23 cellular contexts compared by ENCODE assay signal in the genomic region with DNA sequence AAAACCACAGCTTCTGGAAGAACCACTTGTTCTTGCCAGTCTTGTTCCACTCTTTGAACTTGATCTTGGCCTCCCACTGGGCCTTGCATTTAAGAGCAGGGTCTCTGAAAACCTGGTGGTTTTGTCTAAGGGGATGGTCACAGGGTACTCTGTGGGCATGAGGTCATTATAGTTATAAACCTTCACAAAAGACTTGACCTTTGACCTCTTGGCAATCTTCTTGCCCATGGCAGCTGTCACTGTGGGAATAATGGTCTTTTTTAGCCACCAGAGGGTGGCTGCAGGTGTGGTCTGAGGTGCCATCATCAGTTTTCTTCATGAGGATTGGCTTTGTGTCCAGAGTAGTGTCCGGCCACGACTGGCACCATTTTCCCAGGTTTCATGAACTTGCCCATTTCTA.
"Had no signal": no experiment of that assay in that cellular context is flagged by ENCODE, and none has a peak within 500 bp of the region (broad histone marks: within the 10 kb centered on the region; RNA-seq: fewer than 3 reads in every experiment).

No MANE protein-coding gene starts in this region.

- H3K4me1 ChIP-seq: parathyroid adenoma, sigmoid colon, suprapubic skin had no signal

- H3K27ac Mint-ChIP-seq: activated T-helper 17 cell treated with anti-CD3 and anti-CD28 coated beads, Interleukin-2, amount 50 U/mL, for 72 hours; mesothelial cell of epicardium; nephron had no signal

- H3K9me3 ChIP-seq: sigmoid colon, suprapubic skin, transverse colon had no signal

- H3K4me3 ChIP-seq: dorsolateral prefrontal cortex, lung, sigmoid colon, suprapubic skin, transverse colon had no signal

- H3K4me1 Mint-ChIP-seq: mesothelial cell of epicardium, nephron had no signal

- H3K4me3 Mint-ChIP-seq: activated naive CD8-positive, alpha-beta T cell treated with anti-CD3 and anti-CD28 coated beads, Interleukin-2, amount 50 U/mL, for 24 hours; activated T-helper 17 cell treated with anti-CD3 and anti-CD28 coated beads, Interleukin-2, amount 50 U/mL, for 72 hours; mesothelial cell of epicardium; nephron had no signal

- H3K27me3 ChIP-seq: brain microvascular endothelial cell, dorsolateral prefrontal cortex, sigmoid colon, suprapubic skin, transverse colon had no signal

- DNase-seq: activated naive CD4-positive, alpha-beta T cell treated with Interleukin-2 at 50 U/mL for 16 hours; activated naive CD8-positive, alpha-beta T cell treated with anti-CD3 and anti-CD28 coated beads, Interleukin-2, amount 50 U/mL, for 24 hours; activated T-cell treated with anti-CD3 and anti-CD28 coated beads for 4 hours; anterior cingulate cortex; brain microvascular endothelial cell; central memory CD4-positive, alpha-beta T cell; dorsolateral prefrontal cortex; foreskin melanocyte; hypothalamus; islet precursor cell; sigmoid colon; stimulated activated CD4-positive, alpha-beta T cell treated with anti-CD3 and anti-CD28 coated beads, Interleukin-12 subunit alpha, Interleukin-12 subunit beta, amount 100 ng/mL, for 4 hours; stimulated activated CD4-positive, alpha-beta T cell treated with anti-CD3 and anti-CD28 coated beads, Interleukin-1b, Interleukin-23, amount 100 ng/mL, for 48 hours; stimulated activated CD8-positive, alpha-beta memory T cell treated with anti-CD3 and anti-CD28 coated beads, Interleukin-4, amount 100 ng/mL, for 48 hours; stimulated activated naive CD4-positive, alpha-beta T cell treated with Interleukin-2 at 50 U/mL for 16 hours; SW 1271; transverse colon had no signal

- H3K27me3 Mint-ChIP-seq: activated naive CD8-positive, alpha-beta T cell treated with anti-CD3 and anti-CD28 coated beads, Interleukin-2, amount 50 U/mL, for 24 hours; activated T-helper 17 cell treated with anti-CD3 and anti-CD28 coated beads, Interleukin-2, amount 50 U/mL, for 72 hours had no signal

- H3K9me3 Mint-ChIP-seq: activated naive CD8-positive, alpha-beta T cell treated with anti-CD3 and anti-CD28 coated beads, Interleukin-2, amount 50 U/mL, for 24 hours; activated T-helper 17 cell treated with anti-CD3 and anti-CD28 coated beads, Interleukin-2, amount 50 U/mL, for 72 hours; mesothelial cell of epicardium; nephron had no signal

- H3K27ac ChIP-seq: brain microvascular endothelial cell, dorsolateral prefrontal cortex, parathyroid adenoma, sigmoid colon, suprapubic skin, transverse colon had no signal

- ATAC-seq: activated naive CD8-positive, alpha-beta T cell treated with anti-CD3 and anti-CD28 coated beads, Interleukin-2, amount 50 U/mL, for 24 hours; activated T-helper 17 cell treated with anti-CD3 and anti-CD28 coated beads, Interleukin-2, amount 50 U/mL, for 72 hours had no signal

- H3K9ac ChIP-seq: parathyroid adenoma had no signal
